34 cellular contexts compared by ENCODE assay signal in the genomic region with DNA sequence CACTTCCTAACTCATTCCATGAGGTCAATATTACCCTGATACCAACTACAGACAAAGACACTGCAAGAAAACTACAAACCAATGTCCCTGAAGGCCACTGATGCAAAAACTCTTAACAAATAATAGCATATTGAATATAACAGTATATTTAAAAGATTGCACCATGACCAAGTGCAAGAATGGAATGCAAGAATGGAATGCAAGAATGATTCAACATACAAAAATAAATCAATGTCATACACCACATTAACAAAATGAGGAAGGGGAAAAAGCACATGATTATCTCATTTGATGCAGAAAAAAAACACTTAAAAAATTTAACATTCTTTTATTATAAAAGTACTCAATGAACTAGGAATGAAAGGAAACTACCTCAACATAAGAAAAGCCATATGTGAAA.
DNase-seq lines count a peak whose midpoint lies in the region; ATAC-seq and TF ChIP-seq lines count a peak whose summit lies in the region.
"Had no signal": no experiment of that assay in that cellular context is flagged by ENCODE, and none has a peak within 500 bp of the region (broad histone marks: within the 10 kb centered on the region; RNA-seq: fewer than 3 reads in every experiment).

No MANE protein-coding gene starts in this region.

- intact Hi-C loops in testis (cut with DNase I; ENCODE audit: low total_unique reads): no loop called here

- H3K4me3 ChIP-seq in cardiac fibroblast (replicated peaks in 1 of 2; ENCODE audit: low read depth in 2 of 2, low read length in 2 of 2) (no peak overlapping the region), fibroblast of the aortic adventitia (ENCODE audit: low read depth, low read length) (no peak overlapping the region), testis (no peak overlapping the region)
- H3K4me3 ChIP-seq: cardiac muscle cell, esophagus muscularis mucosa, HAP-1, left ventricle myocardium inferior, smooth muscle cell, stomach, thyroid gland, uterus had no signal

- TF ChIP-seq CTCF in HFFc6 (IDR thresholded peaks at IDR 0.05) (no peak), cardiac fibroblast (IDR thresholded peaks at IDR 0.05; ENCODE audit: low read depth, low read length) (no peak), fibroblast of the aortic adventitia (IDR thresholded peaks at IDR 0.05; ENCODE audit: insufficient read depth, low read length) (no peak), testis (IDR thresholded peaks at IDR 0.05) (no peak)

- no peak for TF ChIP-seq POLR2A in testis (IDR thresholded peaks at IDR 0.05)

- H3K36me3 ChIP-seq in testis (ENCODE audit: low read depth, missing control alignments): no peaks in the 10 kb centered on the region
- H3K36me3 ChIP-seq: cardiac muscle cell, esophagus muscularis mucosa, HAP-1, left ventricle myocardium inferior, stomach, thyroid gland, uterus had no signal

- 0 out of 2 replicates have a peak, but pooled peaks cover 4% of the 10 kb centered on the region for H3K36me3 Mint-ChIP-seq in HFFc6 (ENCODE audit: low read depth)
- H3K36me3 Mint-ChIP-seq: activated naive CD4-positive, alpha-beta T cell treated with anti-CD3 and anti-CD28 coated beads, Interleukin-2, amount 50 U/mL, for 24 hours; IgD-negative memory B cell had no signal

- H3K4me1 ChIP-seq in testis: no peaks in the 10 kb centered on the region
- H3K4me1 ChIP-seq: esophagus muscularis mucosa, HAP-1, left ventricle myocardium inferior, parathyroid adenoma, stomach, thyroid gland, uterus had no signal

- no peaks in the 10 kb centered on the region for H3K9me3 ChIP-seq in testis
- H3K9me3 ChIP-seq: esophagus muscularis mucosa, HAP-1, left ventricle myocardium inferior, stomach, thyroid gland, uterus had no signal

- no peak for ATAC-seq in HG03521 (IDR thresholded peaks at IDR 0.05; ENCODE audit: unreplicated experiment)
- ATAC-seq: activated CD4-positive, alpha-beta T cell treated with anti-CD3 and anti-CD28 coated beads for 36 hours; activated CD8-positive, alpha-beta T cell treated with anti-CD3 and anti-CD28 coated beads, Interleukin-2, amount 10 ng/mL, durations not matched to agents 7 days and 5 days; activated T-helper 17 cell treated with anti-CD3 and anti-CD28 coated beads, Interleukin-2, amount 50 U/mL, for 72 hours had no signal

- 0 out of 2 replicates have a peak overlapping the region, but pooled peaks have one; percentile 16 for H3K27ac Mint-ChIP-seq in HFFc6
- H3K27ac Mint-ChIP-seq: activated CD4-positive, alpha-beta T cell treated with anti-CD3 and anti-CD28 coated beads for 36 hours; activated CD8-positive, alpha-beta T cell treated with anti-CD3 and anti-CD28 coated beads, Interleukin-2, amount 10 ng/mL, durations not matched to agents 7 days and 5 days; activated naive CD4-positive, alpha-beta T cell treated with anti-CD3 and anti-CD28 coated beads, Interleukin-2, amount 50 U/mL, for 24 hours; activated T-helper 17 cell treated with anti-CD3 and anti-CD28 coated beads, Interleukin-2, amount 50 U/mL, for 72 hours; CD4-positive, alpha-beta T cell; endodermal cell; IgD-negative memory B cell had no signal

- no peak overlapping the region for H3K4me3 Mint-ChIP-seq in HFFc6
- H3K4me3 Mint-ChIP-seq: activated CD4-positive, alpha-beta T cell treated with anti-CD3 and anti-CD28 coated beads for 36 hours; activated CD8-positive, alpha-beta T cell treated with anti-CD3 and anti-CD28 coated beads, Interleukin-2, amount 10 ng/mL, durations not matched to agents 7 days and 5 days; activated naive CD4-positive, alpha-beta T cell treated with anti-CD3 and anti-CD28 coated beads, Interleukin-2, amount 50 U/mL, for 24 hours; activated T-helper 17 cell treated with anti-CD3 and anti-CD28 coated beads, Interleukin-2, amount 50 U/mL, for 72 hours; CD4-positive, alpha-beta T cell; endodermal cell; IgD-negative memory B cell had no signal

- H3K4me1 Mint-ChIP-seq in HFFc6 (ENCODE audit: low read depth): peaks cover 29% of the 10 kb centered on the region
- H3K4me1 Mint-ChIP-seq: activated CD4-positive, alpha-beta T cell treated with anti-CD3 and anti-CD28 coated beads for 36 hours; activated naive CD4-positive, alpha-beta T cell treated with anti-CD3 and anti-CD28 coated beads, Interleukin-2, amount 50 U/mL, for 24 hours; activated T-helper 17 cell treated with anti-CD3 and anti-CD28 coated beads, Interleukin-2, amount 50 U/mL, for 72 hours; endodermal cell; IgD-negative memory B cell had no signal

- DNase-seq in A172 (ENCODE audit: low spot score) (peak; percentile 18), HFFc6 (peak; percentile 12), cardiac fibroblast (ENCODE audit: low read depth in 2 of 2) (peak; percentile 30 to 65), fibroblast of the aortic adventitia (ENCODE audit: low read depth) (peak; percentile 64), T-helper 1 cell (no peak), testis (no peak), NCI-H146 treated with DMSO at 0.1 percent for 48 hours (lab: John Stamatoyannopoulos, UW; ENCODE audit: unreplicated experiment) (no peak)
- DNase-seq: 8988T; activated CD4-positive, alpha-beta T cell treated with anti-CD3 and anti-CD28 coated beads for 36 hours; activated CD8-positive, alpha-beta T cell treated with anti-CD3 and anti-CD28 coated beads, Interleukin-2, amount 10 ng/mL, durations not matched to agents 7 days and 5 days; CD4-positive, alpha-beta T cell; dermis blood vessel endothelial cell; endodermal cell; glutamatergic neuron; left ventricle myocardium inferior; mesenchymal stem cell; NCI-H1092; NCI-H187; SIG-M5; stomach; SW 1271; T1000; thyroid gland; uterus had no signal

- no peak overlapping the region for H3K27ac ChIP-seq in testis
- H3K27ac ChIP-seq: cardiac muscle cell, esophagus muscularis mucosa, left ventricle myocardium inferior, parathyroid adenoma, stomach, thyroid gland, uterus, VCaP had no signal

- no peaks in the 10 kb centered on the region for H3K9me3 Mint-ChIP-seq in HFFc6
- H3K9me3 Mint-ChIP-seq: activated naive CD4-positive, alpha-beta T cell treated with anti-CD3 and anti-CD28 coated beads, Interleukin-2, amount 50 U/mL, for 24 hours; activated T-helper 17 cell treated with anti-CD3 and anti-CD28 coated beads, Interleukin-2, amount 50 U/mL, for 72 hours; CD4-positive, alpha-beta T cell had no signal

- H3K27me3 Mint-ChIP-seq in HFFc6 (ENCODE audit: insufficient read depth): no peaks in the 10 kb centered on the region; the same call in 1 of the 2 replicates
- H3K27me3 Mint-ChIP-seq: IgD-negative memory B cell had no signal

- no peaks in the 10 kb centered on the region for H3K27me3 ChIP-seq in testis
- H3K27me3 ChIP-seq: cardiac muscle cell, esophagus muscularis mucosa, stomach, thyroid gland, uterus had no signal

Comparison
In these comparisons a context has a peak if more than half of its experiments do, and no peak if none do; other contexts are left out.
1. DNase-seq: peak in A172 (single experiment), HFFc6 (single experiment), cardiac fibroblast (2 of 2) and fibroblast of the aortic adventitia (single experiment); none in T-helper 1 cell (0 of 5), testis (single experiment) and NCI-H146 treated with DMSO at 0.1 percent for 48 hours (single experiment).